ENCODE assay signal across 17 cellular contexts in the genomic region with DNA sequence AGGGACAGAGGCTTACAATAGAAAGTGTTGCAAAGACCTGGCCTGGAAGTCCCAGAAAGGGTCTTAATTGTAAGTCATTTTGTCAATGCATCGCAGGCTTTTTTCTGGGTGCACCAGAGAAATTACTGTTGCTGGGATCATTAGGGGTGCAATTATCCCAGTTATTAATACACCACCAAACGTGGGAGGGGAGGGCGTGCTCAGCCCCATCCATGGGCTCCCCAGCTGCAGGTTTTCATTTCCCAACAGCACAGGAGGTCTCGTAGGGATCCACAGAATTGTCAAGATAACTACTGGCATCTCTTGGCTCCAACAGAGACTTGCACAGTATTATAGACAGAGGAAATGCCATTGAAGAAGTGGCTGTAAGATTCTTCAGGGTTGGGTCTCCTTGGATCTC.
DNase-seq lines count a peak whose midpoint lies in the region; ATAC-seq, FAIRE-seq and TF ChIP-seq lines count a peak whose summit lies in the region.
"Had no signal": no experiment of that assay in that cellular context is flagged by ENCODE, and none has a peak within 500 bp of the region (broad histone marks: within the 10 kb centered on the region; RNA-seq: fewer than 3 reads in every experiment).

No MANE protein-coding gene starts in this region.

- WGBS in transverse colon (ENCODE audit: low coverage in 1 of 2), 2 donors: 96% methylated on average over 4 of the region's 4 CpGs; no CpG with 5 or more reads in 1 of the 2 donors

- H3K4me3 Mint-ChIP-seq in stimulated activated naive CD8-positive, alpha-beta T cell treated with anti-CD3 and anti-CD28 coated beads, Interleukin-15, Interleukin-2, amounts not matched to agents 100 ng/mL and 50 ng/mL, for 24 hours: no peak overlapping the region
- H3K4me3 Mint-ChIP-seq in activated CD8-positive, alpha-beta T cell treated with anti-CD3 and anti-CD28 coated beads for 36 hours: no peak overlapping the region

- POLR2A ChIA-PET in activated CD8-positive, alpha-beta T cell treated with anti-CD3 and anti-CD28 coated beads for 36 hours (lab: Charles Lee): no interaction called here

- no peak for ATAC-seq in stimulated activated naive CD8-positive, alpha-beta T cell treated with anti-CD3 and anti-CD28 coated beads, Interleukin-15, Interleukin-2, amounts not matched to agents 100 U/mL and 50 U/mL, for 24 hours
- ATAC-seq in activated CD8-positive, alpha-beta T cell treated with anti-CD3 and anti-CD28 coated beads for 36 hours: no peak

- no peaks in the 10 kb centered on the region for H3K27me3 Mint-ChIP-seq in stimulated activated naive CD8-positive, alpha-beta T cell treated with anti-CD3 and anti-CD28 coated beads, Interleukin-15, Interleukin-2, amounts not matched to agents 100 ng/mL and 50 ng/mL, for 24 hours
- H3K27me3 Mint-ChIP-seq in activated CD8-positive, alpha-beta T cell treated with anti-CD3 and anti-CD28 coated beads for 36 hours: peaks cover 2% of the 10 kb centered on the region

- H3K27me3 ChIP-seq in transverse colon: no peaks in the 10 kb centered on the region
- H3K27me3 ChIP-seq: SJSA1 had no signal

- H3K4me3 ChIP-seq in kidney (ENCODE audit: low read length in 2 of 2) (no peak overlapping the region), transverse colon (no peak overlapping the region)
- H3K4me3 ChIP-seq: SJSA1 had no signal

- H3K9ac ChIP-seq in kidney (ENCODE audit: low read length in 2 of 2): no peak overlapping the region

- DNase-seq in stimulated activated naive CD8-positive, alpha-beta T cell treated with anti-CD3 and anti-CD28 coated beads, Interleukin-15, Interleukin-2, amounts not matched to agents 100 U/mL and 50 U/mL, for 24 hours: no peak
- DNase-seq in activated CD8-positive, alpha-beta T cell treated with anti-CD3 and anti-CD28 coated beads for 36 hours: no peak
- DNase-seq in kidney: peak; percentile 13
- DNase-seq in transverse colon: no peak
- no peak for DNase-seq in NCI-H2227 treated with DMSO at 0.1 percent for 48 hours (lab: John Stamatoyannopoulos, UW)
- no peak for DNase-seq in mesenteric fat pad (ENCODE audit: low spot score)
- DNase-seq: Calu3, DMS153, NCI-H2171, NCI-H526, OCI-M1 had no signal

- H3K4me1 ChIP-seq in kidney (ENCODE audit: control insufficient read depth in 1 of 2, insufficient read depth in 1 of 2, low read depth in 1 of 2, low read length in 2 of 2) (no peaks in the 10 kb centered on the region), transverse colon (no peaks in the 10 kb centered on the region)
- H3K4me1 ChIP-seq: SJSA1 had no signal

- H3K36me3 ChIP-seq in kidney (ENCODE audit: control insufficient read depth in 1 of 2, insufficient read depth in 2 of 2, low read length in 2 of 2) (no peaks in the 10 kb centered on the region), transverse colon (no peaks in the 10 kb centered on the region)
- H3K36me3 ChIP-seq: SJSA1 had no signal

- H3K27ac ChIP-seq in kidney (ENCODE audit: low read depth in 2 of 2, low read length in 2 of 2): no peak overlapping the region
- no peak overlapping the region for H3K27ac ChIP-seq in transverse colon
- H3K27ac ChIP-seq: SJSA1 had no signal

- TF ChIP-seq CTCF in activated CD8-positive, alpha-beta T cell treated with anti-CD3 and anti-CD28 coated beads for 36 hours (IDR thresholded peaks at IDR 0.05): no peak
- TF ChIP-seq CTCF in kidney (IDR thresholded peaks at IDR 0.05; ENCODE audit: borderline replicate concordance, extremely low read depth, insufficient read depth) (no peak), transverse colon (IDR thresholded peaks at IDR 0.05) (no peak)

- no peaks in the 10 kb centered on the region for H3K36me3 Mint-ChIP-seq in stimulated activated naive CD8-positive, alpha-beta T cell treated with anti-CD3 and anti-CD28 coated beads, Interleukin-15, Interleukin-2, amounts not matched to agents 100 ng/mL and 50 ng/mL, for 24 hours (ENCODE audit: low read depth)
- no peaks in the 10 kb centered on the region for H3K36me3 Mint-ChIP-seq in activated CD8-positive, alpha-beta T cell treated with anti-CD3 and anti-CD28 coated beads for 36 hours (ENCODE audit: low read depth)
- H3K36me3 Mint-ChIP-seq: CD8-positive, alpha-beta T cell; IgD-negative memory B cell had no signal

- CTCF ChIA-PET in activated CD8-positive, alpha-beta T cell treated with anti-CD3 and anti-CD28 coated beads for 36 hours (lab: Charles Lee): interaction anchor here (0.7 kb wide), 1 partner anchor 18 kb away, joined by 3 read pairs; no protein-coding TSS in a partner anchor

- no peaks in the 10 kb centered on the region for H3K9me3 ChIP-seq in kidney (ENCODE audit: control insufficient read depth in 1 of 2, low read length in 2 of 2)
- no peaks in the 10 kb centered on the region for H3K9me3 ChIP-seq in transverse colon
- H3K9me3 ChIP-seq: SJSA1 had no signal

- TF ChIP-seq EP300 in transverse colon (IDR thresholded peaks at IDR 0.05; ENCODE audit: low read depth): no peak

- H3K27ac Mint-ChIP-seq in stimulated activated naive CD8-positive, alpha-beta T cell treated with anti-CD3 and anti-CD28 coated beads, Interleukin-15, Interleukin-2, amounts not matched to agents 100 ng/mL and 50 ng/mL, for 24 hours: peak overlapping the region; percentile 66
- H3K27ac Mint-ChIP-seq in activated CD8-positive, alpha-beta T cell treated with anti-CD3 and anti-CD28 coated beads for 36 hours: peak overlapping the region; percentile 79
- H3K27ac Mint-ChIP-seq: CD8-positive, alpha-beta T cell; IgD-negative memory B cell had no signal

- H3K9me3 Mint-ChIP-seq in stimulated activated naive CD8-positive, alpha-beta T cell treated with anti-CD3 and anti-CD28 coated beads, Interleukin-15, Interleukin-2, amounts not matched to agents 100 ng/mL and 50 ng/mL, for 24 hours: no peaks in the 10 kb centered on the region
- H3K9me3 Mint-ChIP-seq in activated CD8-positive, alpha-beta T cell treated with anti-CD3 and anti-CD28 coated beads for 36 hours: no peaks in the 10 kb centered on the region
- H3K9me3 Mint-ChIP-seq: CD8-positive, alpha-beta T cell; IgD-negative memory B cell had no signal

- intact Hi-C loops in activated CD8-positive, alpha-beta T cell treated with anti-CD3 and anti-CD28 coated beads for 36 hours (cut with micrococcal nuclease): no loop called here
- intact Hi-C loops in kidney (cut with DNase I) (no loop called here), transverse colon (cut with DNase I; ENCODE audit: low total_unique reads) (no loop called here)

- no peak for TF ChIP-seq POLR2A in transverse colon (IDR thresholded peaks at IDR 0.05)

- FAIRE-seq in kidney (lab: Jason Lieb, UNC): no peak
- FAIRE-seq: GM19239, RCC 7860 had no signal

- no peaks in the 10 kb centered on the region for H3K4me1 Mint-ChIP-seq in stimulated activated naive CD8-positive, alpha-beta T cell treated with anti-CD3 and anti-CD28 coated beads, Interleukin-15, Interleukin-2, amounts not matched to agents 100 ng/mL and 50 ng/mL, for 24 hours (ENCODE audit: low read depth)
- no peaks in the 10 kb centered on the region for H3K4me1 Mint-ChIP-seq in activated CD8-positive, alpha-beta T cell treated with anti-CD3 and anti-CD28 coated beads for 36 hours (ENCODE audit: low read depth)

- in situ Hi-C loops in transverse colon (cut with MboI; ENCODE audit: low pct_ligation_motif_present in 1 of 4, low pct_unique_long_range_greater_than_20kb in 1 of 4, low sequenced_read_pairs in 3 of 4): no loop called here
